In the genomic region with DNA sequence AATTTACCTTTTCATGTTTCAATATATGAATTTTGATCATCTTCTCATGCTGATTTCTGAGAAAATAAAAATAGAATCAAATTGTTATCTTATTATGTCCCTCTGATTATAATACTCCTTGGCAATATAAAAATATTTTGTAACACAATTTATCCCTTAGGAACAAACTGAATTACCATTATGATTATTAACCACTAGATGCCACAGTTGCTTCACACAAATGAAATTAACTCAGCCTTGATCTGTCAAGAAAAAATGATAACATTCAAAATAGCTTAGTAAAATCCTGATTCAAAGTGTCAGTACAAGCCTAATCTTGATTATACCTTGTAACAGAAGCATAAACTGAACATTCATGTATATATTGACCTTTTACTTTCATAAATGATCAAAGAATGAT, we compare ENCODE assay signal across 10 cellular contexts. TPM values are rescaled to one million over a fixed set of nuclear protein-coding genes. Genes with fewer than 3 reads are reported as not detected.
DNase-seq lines count a peak whose midpoint lies in the region; ATAC-seq and TF ChIP-seq lines count a peak whose summit lies in the region.
"Had no signal": no experiment of that assay in that cellular context is flagged by ENCODE, and none has a peak within 500 bp of the region (broad histone marks: within the 10 kb centered on the region; RNA-seq: fewer than 3 reads in every experiment).

No MANE protein-coding gene starts in this region.

- H3K27me3 Mint-ChIP-seq in nephron (ENCODE audit: low read depth), result peaks cover 6% of the 10 kb centered on the region
- peaks cover 23% of the 10 kb centered on the region for H3K27me3 Mint-ChIP-seq in activated T-helper 2 cell treated with anti-CD3 and anti-CD28 coated beads, Interferon-gamma antibody, Interleukin-2, Interleukin-4, amounts not matched to agents 10 μg/mL and 5 μg/mL and 100 μg/mL, durations not matched to agents 14 hours and 24 hours and 36 hours (ENCODE audit: low read depth)
- H3K27me3 Mint-ChIP-seq in activated CD8-positive, alpha-beta T cell treated with anti-CD3 and anti-CD28 coated beads, Interleukin-2, amount 10 ng/mL, durations not matched to agents 7 days and 5 days (ENCODE audit: low read depth), result peaks cover 16% of the 10 kb centered on the region

- intact Hi-C loops in activated T-helper 2 cell treated with anti-CD3 and anti-CD28 coated beads, Interferon-gamma antibody, Interleukin-2, Interleukin-4, amounts not matched to agents 10 μg/mL and 5 μg/mL and 100 μg/mL, durations not matched to agents 14 hours and 24 hours and 36 hours (cut with micrococcal nuclease), result no loop called here

- ATAC-seq in activated CD8-positive, alpha-beta T cell treated with anti-CD3 and anti-CD28 coated beads, Interleukin-2, amount 10 ng/mL, durations not matched to agents 7 days and 5 days, result no peak

- no peaks in the 10 kb centered on the region for H3K4me1 Mint-ChIP-seq in nephron
- peaks cover 5% of the 10 kb centered on the region for H3K4me1 Mint-ChIP-seq in activated T-helper 2 cell treated with anti-CD3 and anti-CD28 coated beads, Interferon-gamma antibody, Interleukin-2, Interleukin-4, amounts not matched to agents 10 μg/mL and 5 μg/mL and 100 μg/mL, durations not matched to agents 14 hours and 24 hours and 36 hours (ENCODE audit: low read depth)
- H3K4me1 Mint-ChIP-seq in activated CD8-positive, alpha-beta T cell treated with anti-CD3 and anti-CD28 coated beads, Interleukin-2, amount 10 ng/mL, durations not matched to agents 7 days and 5 days (ENCODE audit: low read depth), result peaks cover 4% of the 10 kb centered on the region

- TF ChIP-seq CTCF in nephron (IDR thresholded peaks at IDR 0.05; ENCODE audit: unreplicated experiment in 3 of 3), result peak; percentile 29 to 57 (median 40)

- H3K4me3 Mint-ChIP-seq in nephron, result no peak overlapping the region
- no peak overlapping the region for H3K4me3 Mint-ChIP-seq in activated T-helper 2 cell treated with anti-CD3 and anti-CD28 coated beads, Interferon-gamma antibody, Interleukin-2, Interleukin-4, amounts not matched to agents 10 μg/mL and 5 μg/mL and 100 μg/mL, durations not matched to agents 14 hours and 24 hours and 36 hours (ENCODE audit: low read depth)
- H3K4me3 Mint-ChIP-seq in activated CD8-positive, alpha-beta T cell treated with anti-CD3 and anti-CD28 coated beads, Interleukin-2, amount 10 ng/mL, durations not matched to agents 7 days and 5 days, result no peak overlapping the region

- POLR2A ChIA-PET in activated CD8-positive, alpha-beta T cell treated with anti-CD3 and anti-CD28 coated beads, Interleukin-2, amount 10 ng/mL, durations not matched to agents 7 days and 5 days (lab: Charles Lee), result no interaction called here

- CTCF ChIA-PET in activated CD8-positive, alpha-beta T cell treated with anti-CD3 and anti-CD28 coated beads, Interleukin-2, amount 10 ng/mL, durations not matched to agents 7 days and 5 days (lab: Charles Lee), result no interaction called here

- H3K9me3 Mint-ChIP-seq in nephron, result no peaks in the 10 kb centered on the region
- no peaks in the 10 kb centered on the region for H3K9me3 Mint-ChIP-seq in activated T-helper 2 cell treated with anti-CD3 and anti-CD28 coated beads, Interferon-gamma antibody, Interleukin-2, Interleukin-4, amounts not matched to agents 10 μg/mL and 5 μg/mL and 100 μg/mL, durations not matched to agents 14 hours and 24 hours and 36 hours
- H3K9me3 Mint-ChIP-seq in activated CD8-positive, alpha-beta T cell treated with anti-CD3 and anti-CD28 coated beads, Interleukin-2, amount 10 ng/mL, durations not matched to agents 7 days and 5 days (ENCODE audit: insufficient read depth), result no peaks in the 10 kb centered on the region

- H3K36me3 Mint-ChIP-seq in nephron (ENCODE audit: low read depth), result no peaks in the 10 kb centered on the region
- H3K36me3 Mint-ChIP-seq in activated T-helper 2 cell treated with anti-CD3 and anti-CD28 coated beads, Interferon-gamma antibody, Interleukin-2, Interleukin-4, amounts not matched to agents 10 μg/mL and 5 μg/mL and 100 μg/mL, durations not matched to agents 14 hours and 24 hours and 36 hours (ENCODE audit: low read depth), result peaks cover 3% of the 10 kb centered on the region
- H3K36me3 Mint-ChIP-seq in activated CD8-positive, alpha-beta T cell treated with anti-CD3 and anti-CD28 coated beads, Interleukin-2, amount 10 ng/mL, durations not matched to agents 7 days and 5 days (ENCODE audit: low read depth), result no peaks in the 10 kb centered on the region

- H3K27ac Mint-ChIP-seq in nephron, result no peak overlapping the region
- no peak overlapping the region for H3K27ac Mint-ChIP-seq in activated T-helper 2 cell treated with anti-CD3 and anti-CD28 coated beads, Interferon-gamma antibody, Interleukin-2, Interleukin-4, amounts not matched to agents 10 μg/mL and 5 μg/mL and 100 μg/mL, durations not matched to agents 14 hours and 24 hours and 36 hours
- H3K27ac Mint-ChIP-seq in activated CD8-positive, alpha-beta T cell treated with anti-CD3 and anti-CD28 coated beads, Interleukin-2, amount 10 ng/mL, durations not matched to agents 7 days and 5 days, result no peak overlapping the region

- DNase-seq in DMS53 treated with DMSO at 0.1 percent for 48 hours (lab: John Stamatoyannopoulos, UW; ENCODE audit: unreplicated experiment) (peak; percentile 11), NCI-H526 treated with DMSO at 0.1 percent for 48 hours (lab: John Stamatoyannopoulos, UW) (peak; percentile 19), dermis blood vessel endothelial cell (peak; percentile 46), NCI-H345 (lab: John Stamatoyannopoulos, UW) (no peak)
- no peak for DNase-seq in activated T-helper 2 cell treated with anti-CD3 and anti-CD28 coated beads, Interferon-gamma antibody, Interleukin-2, Interleukin-4, amounts not matched to agents 10 μg/mL and 5 μg/mL and 100 μg/mL, durations not matched to agents 14 hours and 24 hours and 36 hours (ENCODE audit: low spot score)
- DNase-seq in activated CD8-positive, alpha-beta T cell treated with anti-CD3 and anti-CD28 coated beads, Interleukin-2, amount 10 ng/mL, durations not matched to agents 7 days and 5 days, result no peak
- DNase-seq in activated CD8-positive, alpha-beta memory T cell treated with anti-CD3 and anti-CD28 coated beads, Interleukin-2, amount 50 U/mL, for 4 hours, result no peak
- DNase-seq: NCI-H187, T1000 had no signal

RNA-seq across cellular contexts. Expression of gene CHSY3, which starts 4.8 kb away (rescaled TPM):
- 2.5 and 3.9 TPM in 2 replicates for total RNA-seq in dermis blood vessel endothelial cell
- total RNA-seq in activated T-helper 2 cell treated with anti-CD3 and anti-CD28 coated beads, Interferon-gamma antibody, Interleukin-2, Interleukin-4, amounts not matched to agents 10 μg/mL and 5 μg/mL and 100 μg/mL, durations not matched to agents 14 hours and 24 hours and 36 hours, result not detected in 2 replicates
- not detected for total RNA-seq in activated CD8-positive, alpha-beta T cell treated with anti-CD3 and anti-CD28 coated beads, Interleukin-2, amount 10 ng/mL, durations not matched to agents 7 days and 5 days

Comparison
In these comparisons a context has a peak if more than half of its experiments do, and no peak if none do; other contexts are left out.
1. DNase-seq: peak in DMS53 treated with DMSO at 0.1 percent for 48 hours (single experiment), NCI-H526 treated with DMSO at 0.1 percent for 48 hours (single experiment) and dermis blood vessel endothelial cell (single experiment); none in activated T-helper 2 cell treated with anti-CD3 and anti-CD28 coated beads, Interferon-gamma antibody, Interleukin-2, Interleukin-4, amounts not matched to agents 10 μg/mL and 5 μg/mL and 100 μg/mL, durations not matched to agents 14 hours and 24 hours and 36 hours (single experiment), activated CD8-positive, alpha-beta T cell treated with anti-CD3 and anti-CD28 coated beads, Interleukin-2, amount 10 ng/mL, durations not matched to agents 7 days and 5 days (single experiment), NCI-H345 (single experiment) and activated CD8-positive, alpha-beta memory T cell treated with anti-CD3 and anti-CD28 coated beads, Interleukin-2, amount 50 U/mL, for 4 hours (single experiment).